Comparison of ENCODE assay signal across 33 cellular contexts in genomic region chr11:11703885-11704284, GRCh38.
"Had no signal": no experiment of that assay in that cellular context is flagged by ENCODE, and none has a peak within 500 bp of the region (broad histone marks: within the 10 kb centered on the region; RNA-seq: fewer than 3 reads in every experiment).

No MANE protein-coding gene starts in this region.

- H3K27me3 ChIP-seq: adrenal gland, body of pancreas, esophagus muscularis mucosa, foreskin keratinocyte, gastrocnemius medialis, heart right ventricle, hepatocyte had no signal

- DNase-seq: activated B cell treated with CpG ODN at 0.5 μM for 24 hours; activated CD4-positive, alpha-beta T cell treated with anti-CD3 and anti-CD28 coated beads for 48 hours; activated CD4-positive, alpha-beta T cell treated with anti-CD3 and anti-CD28 coated beads, Interleukin-2, amount 50 U/mL, for 1 hour; activated CD4-positive, alpha-beta T cell treated with anti-CD3 and anti-CD28 coated beads, Interleukin-2, amount 50 U/mL, for 48 hours; activated CD8-positive, alpha-beta memory T cell treated with anti-CD3 and anti-CD28 coated beads for 24 hours; activated CD8-positive, alpha-beta T cell treated with anti-CD3 and anti-CD28 coated beads for 36 hours; activated effector memory CD4-positive, alpha-beta T cell treated with anti-CD3 and anti-CD28 coated beads, Interleukin-2, amount 50 U/mL, for 16 hours; activated naive CD4-positive, alpha-beta T cell treated with anti-CD3 and anti-CD28 coated beads for 36 hours; activated naive CD8-positive, alpha-beta T cell treated with anti-CD3 and anti-CD28 coated beads for 36 hours; activated naive CD8-positive, alpha-beta T cell treated with anti-CD3 and anti-CD28 coated beads, Interleukin-2, amount 50 U/mL, for 24 hours; activated T-cell treated with anti-CD3 and anti-CD28 coated beads, Interleukin-2, amount 50 U/mL, for 4 hours; adrenal gland; amygdala; aorta; body of pancreas; caudate nucleus; cortex of kidney; dermis blood vessel endothelial cell; effector CD4-positive, alpha-beta T cell; effector memory CD8-positive, alpha-beta T cell; erythroblast; foreskin keratinocyte; gastrocnemius medialis; heart right ventricle; T1000; WERI-Rb-1 had no signal

- H3K9me3 Mint-ChIP-seq: activated B cell treated with CpG ODN at 0.5 μM for 24 hours; activated CD8-positive, alpha-beta T cell treated with anti-CD3 and anti-CD28 coated beads for 36 hours; activated naive CD4-positive, alpha-beta T cell treated with anti-CD3 and anti-CD28 coated beads for 36 hours; activated naive CD4-positive, alpha-beta T cell treated with anti-CD3 and anti-CD28 coated beads, Interleukin-2, amount 50 U/mL, for 24 hours; activated naive CD8-positive, alpha-beta T cell treated with anti-CD3 and anti-CD28 coated beads for 36 hours; activated naive CD8-positive, alpha-beta T cell treated with anti-CD3 and anti-CD28 coated beads, Interleukin-2, amount 50 U/mL, for 24 hours; activated T-cell treated with anti-CD3 and anti-CD28 coated beads, Interleukin-2, amount 50 U/mL, for 4 hours; activated T-helper 1 cell treated with anti-CD3 and anti-CD28 coated beads, Interleukin-12 subunit alpha, Interleukin-12 subunit beta, Interleukin-2, Interleukin-4 antibody, amounts not matched to agents 30 ng/mL and 10 ng/mL and 1 ng/mL, durations not matched to agents 14 hours and 24 hours and 36 hours; activated T-helper 2 cell treated with anti-CD3 and anti-CD28 coated beads, Interferon-gamma antibody, Interleukin-2, Interleukin-4, amounts not matched to agents 10 μg/mL and 5 μg/mL and 100 μg/mL, durations not matched to agents 14 hours and 24 hours and 36 hours; effector memory CD8-positive, alpha-beta T cell; T-helper 2 cell treated with Interferon-gamma antibody and Interleukin-4, amounts not matched to agents 5 μg/mL and 100 μg/mL, for 36 hours had no signal

- H3K36me3 ChIP-seq: adrenal gland, esophagus muscularis mucosa, gastrocnemius medialis, heart right ventricle, WERI-Rb-1 had no signal

- H3K4me1 ChIP-seq: adrenal gland, body of pancreas, foreskin keratinocyte had no signal

- H3K4me3 ChIP-seq: adrenal gland, body of pancreas, esophagus muscularis mucosa, gastrocnemius medialis, heart right ventricle, hepatocyte had no signal

- H3K36me3 Mint-ChIP-seq: activated naive CD4-positive, alpha-beta T cell treated with anti-CD3 and anti-CD28 coated beads, Interleukin-2, amount 50 U/mL, for 24 hours; activated naive CD8-positive, alpha-beta T cell treated with anti-CD3 and anti-CD28 coated beads for 36 hours had no signal

- H3K79me2 ChIP-seq: hepatocyte had no signal

- H3K4me2 ChIP-seq: hepatocyte had no signal

- H3K27ac Mint-ChIP-seq: activated B cell treated with CpG ODN at 0.5 μM for 24 hours; activated CD8-positive, alpha-beta T cell treated with anti-CD3 and anti-CD28 coated beads for 36 hours; activated naive CD4-positive, alpha-beta T cell treated with anti-CD3 and anti-CD28 coated beads for 36 hours; activated naive CD4-positive, alpha-beta T cell treated with anti-CD3 and anti-CD28 coated beads, Interleukin-2, amount 50 U/mL, for 24 hours; activated naive CD8-positive, alpha-beta T cell treated with anti-CD3 and anti-CD28 coated beads for 36 hours; activated naive CD8-positive, alpha-beta T cell treated with anti-CD3 and anti-CD28 coated beads, Interleukin-2, amount 50 U/mL, for 24 hours; activated T-helper 1 cell treated with anti-CD3 and anti-CD28 coated beads, Interleukin-12 subunit alpha, Interleukin-12 subunit beta, Interleukin-2, Interleukin-4 antibody, amounts not matched to agents 30 ng/mL and 10 ng/mL and 1 ng/mL, durations not matched to agents 14 hours and 24 hours and 36 hours; activated T-helper 2 cell treated with anti-CD3 and anti-CD28 coated beads, Interferon-gamma antibody, Interleukin-2, Interleukin-4, amounts not matched to agents 10 μg/mL and 5 μg/mL and 100 μg/mL, durations not matched to agents 14 hours and 24 hours and 36 hours; effector memory CD8-positive, alpha-beta T cell; T-helper 2 cell treated with Interferon-gamma antibody and Interleukin-4, amounts not matched to agents 5 μg/mL and 100 μg/mL, for 36 hours had no signal

- H3K27ac ChIP-seq: adrenal gland, body of pancreas, esophagus muscularis mucosa, foreskin keratinocyte, gastrocnemius medialis, heart right ventricle, hepatocyte, WERI-Rb-1 had no signal

- H3K4me3 Mint-ChIP-seq: activated B cell treated with CpG ODN at 0.5 μM for 24 hours; activated CD8-positive, alpha-beta T cell treated with anti-CD3 and anti-CD28 coated beads for 36 hours; activated naive CD4-positive, alpha-beta T cell treated with anti-CD3 and anti-CD28 coated beads for 36 hours; activated naive CD4-positive, alpha-beta T cell treated with anti-CD3 and anti-CD28 coated beads, Interleukin-2, amount 50 U/mL, for 24 hours; activated naive CD8-positive, alpha-beta T cell treated with anti-CD3 and anti-CD28 coated beads for 36 hours; activated naive CD8-positive, alpha-beta T cell treated with anti-CD3 and anti-CD28 coated beads, Interleukin-2, amount 50 U/mL, for 24 hours; activated T-cell treated with anti-CD3 and anti-CD28 coated beads, Interleukin-2, amount 50 U/mL, for 4 hours; activated T-helper 1 cell treated with anti-CD3 and anti-CD28 coated beads, Interleukin-12 subunit alpha, Interleukin-12 subunit beta, Interleukin-2, Interleukin-4 antibody, amounts not matched to agents 30 ng/mL and 10 ng/mL and 1 ng/mL, durations not matched to agents 14 hours and 24 hours and 36 hours; effector memory CD8-positive, alpha-beta T cell; T-helper 2 cell treated with Interferon-gamma antibody and Interleukin-4, amounts not matched to agents 5 μg/mL and 100 μg/mL, for 36 hours had no signal

- H2AFZ ChIP-seq: hepatocyte had no signal

- ATAC-seq: activated CD4-positive, CD25-positive, alpha-beta regulatory T cell treated with anti-CD3 and anti-CD28 coated beads, Interleukin-2, amount 50 U/mL, for 24 hours; activated CD8-positive, alpha-beta T cell treated with anti-CD3 and anti-CD28 coated beads for 36 hours; activated naive CD8-positive, alpha-beta T cell treated with anti-CD3 and anti-CD28 coated beads, Interleukin-2, amount 50 U/mL, for 24 hours; activated T-cell treated with anti-CD3 and anti-CD28 coated beads, Interleukin-2, amount 50 U/mL, for 4 hours; body of pancreas; effector memory CD8-positive, alpha-beta T cell; foreskin keratinocyte; gastrocnemius medialis; heart right ventricle had no signal

- H3K9me3 ChIP-seq: adrenal gland, body of pancreas, esophagus muscularis mucosa, gastrocnemius medialis, heart right ventricle had no signal

- H3K4me1 Mint-ChIP-seq: activated B cell treated with CpG ODN at 0.5 μM for 24 hours; activated naive CD4-positive, alpha-beta T cell treated with anti-CD3 and anti-CD28 coated beads, Interleukin-2, amount 50 U/mL, for 24 hours; activated naive CD8-positive, alpha-beta T cell treated with anti-CD3 and anti-CD28 coated beads for 36 hours; activated naive CD8-positive, alpha-beta T cell treated with anti-CD3 and anti-CD28 coated beads, Interleukin-2, amount 50 U/mL, for 24 hours had no signal
